In genomic region chr2:101736861-101737291, GRCh38 we compare ENCODE assay signal across 9 cellular contexts. TPM values are rescaled to one million over a fixed set of nuclear protein-coding genes. Genes with fewer than 3 reads are reported as not detected.
A peak's percentile ranks its signal among the peaks of the same experiment; 100 is the strongest.
DNase-seq lines count a peak whose midpoint lies in the region.
"Had no signal": no experiment of that assay in that cellular context is flagged by ENCODE, and none has a peak within 500 bp of the region (broad histone marks: within the 10 kb centered on the region; RNA-seq: fewer than 3 reads in every experiment).

No MANE protein-coding gene starts in this region.

- peak overlapping the region; percentile 91 for H3K27ac ChIP-seq in substantia nigra (ENCODE audit: low read depth, low read length, poor library complexity, severe bottlenecking)
- H3K27ac ChIP-seq: BLaER1 had no signal

- H3K27me3 Mint-ChIP-seq in activated CD4-positive, alpha-beta memory T cell treated with anti-CD3 and anti-CD28 coated beads for 36 hours, result no peaks in the 10 kb centered on the region
- H3K27me3 Mint-ChIP-seq in activated CD4-positive, alpha-beta memory T cell treated with anti-CD3 and anti-CD28 coated beads, Interleukin-2, amount 10 ng/mL, durations not matched to agents 7 days and 5 days, result no peaks in the 10 kb centered on the region
- no peaks in the 10 kb centered on the region for H3K27me3 Mint-ChIP-seq in immature natural killer cell (ENCODE audit: low read depth in 3 of 3)

- no peaks in the 10 kb centered on the region for H3K36me3 Mint-ChIP-seq in activated CD4-positive, alpha-beta memory T cell treated with anti-CD3 and anti-CD28 coated beads for 36 hours
- H3K36me3 Mint-ChIP-seq in activated CD4-positive, alpha-beta memory T cell treated with anti-CD3 and anti-CD28 coated beads, Interleukin-2, amount 10 ng/mL, durations not matched to agents 7 days and 5 days (ENCODE audit: low read depth), result no peaks in the 10 kb centered on the region
- no peaks in the 10 kb centered on the region for H3K36me3 Mint-ChIP-seq in immature natural killer cell

- DNase-seq in activated CD4-positive, alpha-beta memory T cell treated with anti-CD3 and anti-CD28 coated beads for 36 hours, result peak; percentile 80
- no peak for DNase-seq in activated CD4-positive, alpha-beta memory T cell treated with anti-CD3 and anti-CD28 coated beads, Interleukin-2, amount 10 ng/mL, durations not matched to agents 7 days and 5 days
- DNase-seq in activated naive CD4-positive, alpha-beta T cell treated with anti-CD3 and anti-CD28 coated beads, Interleukin-2, amount 50 U/mL, for 16 hours, result peak; percentile 38
- DNase-seq in immature natural killer cell, result no peak
- DNase-seq in substantia nigra (lab: John Stamatoyannopoulos, UW), result no peak
- DNase-seq in H7, result no peak
- DNase-seq in DMS 273 (lab: John Stamatoyannopoulos, UW; ENCODE audit: unreplicated experiment), result no peak
- DNase-seq in activated CD8-positive, alpha-beta memory T cell treated with anti-CD3 and anti-CD28 coated beads, Interleukin-2, amount 50 U/mL, for 4 hours, result no peak

- CTCF ChIA-PET in activated CD4-positive, alpha-beta memory T cell treated with anti-CD3 and anti-CD28 coated beads for 36 hours (lab: Charles Lee), result interaction anchor here (0.6 to 2.2 kb wide), 13 partner anchors 11 to 395 kb away, joined by 3 to 17 read pairs (median 4); no protein-coding TSS in a partner anchor
- CTCF ChIA-PET in activated CD4-positive, alpha-beta memory T cell treated with anti-CD3 and anti-CD28 coated beads, Interleukin-2, amount 10 ng/mL, durations not matched to agents 7 days and 5 days (lab: Charles Lee), result interaction anchor here (1.1 to 1.9 kb wide), 3 partner anchors 10 to 33 kb away, joined by 3 to 8 read pairs (median 5); no protein-coding TSS in a partner anchor

- no peaks in the 10 kb centered on the region for H3K27me3 ChIP-seq in H7 (ENCODE audit: control insufficient read depth, insufficient read depth, low read length)
- H3K27me3 ChIP-seq: BLaER1 had no signal

- H3K36me3 ChIP-seq in H7 (replicated peaks; ENCODE audit: control insufficient read depth, insufficient read depth, low read length), result no peaks in the 10 kb centered on the region

- no peak overlapping the region for H3K4me3 ChIP-seq in H7 (ENCODE audit: insufficient read depth, low read depth, low read length)
- H3K4me3 ChIP-seq: BLaER1 had no signal

- peaks cover 77% of the 10 kb centered on the region for H3K4me1 Mint-ChIP-seq in activated CD4-positive, alpha-beta memory T cell treated with anti-CD3 and anti-CD28 coated beads for 36 hours (ENCODE audit: low read depth)
- H3K4me1 Mint-ChIP-seq in activated CD4-positive, alpha-beta memory T cell treated with anti-CD3 and anti-CD28 coated beads, Interleukin-2, amount 10 ng/mL, durations not matched to agents 7 days and 5 days, result peaks cover 48% of the 10 kb centered on the region
- peaks cover 67 to 84% of the 10 kb centered on the region in 2 donors for H3K4me1 Mint-ChIP-seq in immature natural killer cell

- intact Hi-C loops in activated CD4-positive, alpha-beta memory T cell treated with anti-CD3 and anti-CD28 coated beads for 36 hours (cut with micrococcal nuclease), result loop anchor here (1.0 to 2.0 kb wide), 4 partner anchors 18 to 31 kb away; no protein-coding TSS in a partner anchor

- H3K9me3 Mint-ChIP-seq in activated CD4-positive, alpha-beta memory T cell treated with anti-CD3 and anti-CD28 coated beads for 36 hours, result no peaks in the 10 kb centered on the region
- no peaks in the 10 kb centered on the region for H3K9me3 Mint-ChIP-seq in activated CD4-positive, alpha-beta memory T cell treated with anti-CD3 and anti-CD28 coated beads, Interleukin-2, amount 10 ng/mL, durations not matched to agents 7 days and 5 days
- peaks cover 0 to 1% (median 0%) of the 10 kb centered on the region in 6 donors for H3K9me3 Mint-ChIP-seq in immature natural killer cell

- no peak overlapping the region for H3K4me3 Mint-ChIP-seq in activated CD4-positive, alpha-beta memory T cell treated with anti-CD3 and anti-CD28 coated beads for 36 hours
- no peak overlapping the region for H3K4me3 Mint-ChIP-seq in activated CD4-positive, alpha-beta memory T cell treated with anti-CD3 and anti-CD28 coated beads, Interleukin-2, amount 10 ng/mL, durations not matched to agents 7 days and 5 days
- peak overlapping the region in 2 of 5 donors; percentile 5 to 15 for H3K4me3 Mint-ChIP-seq in immature natural killer cell

- peak overlapping the region; percentile 59 for H3K27ac Mint-ChIP-seq in activated CD4-positive, alpha-beta memory T cell treated with anti-CD3 and anti-CD28 coated beads for 36 hours
- H3K27ac Mint-ChIP-seq in activated CD4-positive, alpha-beta memory T cell treated with anti-CD3 and anti-CD28 coated beads, Interleukin-2, amount 10 ng/mL, durations not matched to agents 7 days and 5 days, result no peak overlapping the region
- peak overlapping the region in 4 of 6 donors; percentile 8 to 71 (median 52) for H3K27ac Mint-ChIP-seq in immature natural killer cell

- POLR2A ChIA-PET in activated CD4-positive, alpha-beta memory T cell treated with anti-CD3 and anti-CD28 coated beads for 36 hours (lab: Charles Lee), result interaction anchor here (0.7 to 1.7 kb wide), 10 partner anchors 15 to 262 kb away, joined by 3 to 13 read pairs (median 4); partner anchors contain the start of gene RFX8
- POLR2A ChIA-PET in activated CD4-positive, alpha-beta memory T cell treated with anti-CD3 and anti-CD28 coated beads, Interleukin-2, amount 10 ng/mL, durations not matched to agents 7 days and 5 days (lab: Charles Lee), result no interaction called here

RNA-seq across cellular contexts. Expression of gene MAP4K4, which starts 39.4 kb away (rescaled TPM):
- 10 to 100 TPM; 42.1 to 43.4 TPM for total RNA-seq in activated CD4-positive, alpha-beta memory T cell treated with anti-CD3 and anti-CD28 coated beads for 36 hours
- total RNA-seq in activated CD4-positive, alpha-beta memory T cell treated with anti-CD3 and anti-CD28 coated beads, Interleukin-2, amount 10 ng/mL, durations not matched to agents 7 days and 5 days, result 10 to 100 TPM; 71.6 to 77.5 TPM
- polyA plus RNA-seq in immature natural killer cell, result 1 to 10 TPM; 2.1 to 4.6 (median 3.4) TPM
- total RNA-seq in H7 (2014; rRNA removed; shearing (Covaris generic)), result 45.6 and 58.7 TPM in 2 replicates

Comparison
In these comparisons a context has a peak if more than half of its experiments do, and no peak if none do; other contexts are left out.
1. DNase-seq: peak in activated CD4-positive, alpha-beta memory T cell treated with anti-CD3 and anti-CD28 coated beads for 36 hours (single experiment) and activated naive CD4-positive, alpha-beta T cell treated with anti-CD3 and anti-CD28 coated beads, Interleukin-2, amount 50 U/mL, for 16 hours (single experiment); none in activated CD4-positive, alpha-beta memory T cell treated with anti-CD3 and anti-CD28 coated beads, Interleukin-2, amount 10 ng/mL, durations not matched to agents 7 days and 5 days (single experiment), immature natural killer cell (0 of 3), substantia nigra (0 of 49), H7 (single experiment), DMS 273 (single experiment) and activated CD8-positive, alpha-beta memory T cell treated with anti-CD3 and anti-CD28 coated beads, Interleukin-2, amount 50 U/mL, for 4 hours (single experiment).